Comparison of ENCODE assay signal across 11 cellular contexts in genomic region chr6:72741083-72741482, GRCh38.
"Had no signal": no experiment of that assay in that cellular context is flagged by ENCODE, and none has a peak within 500 bp of the region (broad histone marks: within the 10 kb centered on the region; RNA-seq: fewer than 3 reads in every experiment).

No MANE protein-coding gene starts in this region.

- H3K36me3 Mint-ChIP-seq: type B pancreatic cell had no signal

- ATAC-seq: heart right ventricle had no signal

- H3K27me3 Mint-ChIP-seq: activated CD4-positive, alpha-beta memory T cell treated with anti-CD3 and anti-CD28 coated beads for 36 hours; stimulated activated naive B cell treated with anti-CD40 and anti-IgM and Interleukin-4, amounts not matched to agents 10 μg/mL and 1 μg/mL and 100 μg/mL, for 72 hours; type B pancreatic cell had no signal

- H3K4me3 ChIP-seq: ascending aorta, heart right ventricle had no signal

- H3K9me3 ChIP-seq: ascending aorta, heart right ventricle had no signal

- H3K36me3 ChIP-seq: ascending aorta, heart right ventricle, WERI-Rb-1 had no signal

- DNase-seq: activated CD4-positive, alpha-beta memory T cell treated with anti-CD3 and anti-CD28 coated beads for 36 hours; activated effector memory CD4-positive, alpha-beta T cell treated with anti-CD3 and anti-CD28 coated beads, Interleukin-2, amount 50 U/mL, for 16 hours; activated T-cell treated with anti-CD3 and anti-CD28 coated beads, Interleukin-2, amount 50 U/mL, for 48 hours; dermis blood vessel endothelial cell; endodermal cell; heart right ventricle; retina; stimulated activated naive B cell treated with anti-CD40 and anti-IgM and Interleukin-4, amounts not matched to agents 10 μg/mL and 1 μg/mL and 100 μg/mL, for 72 hours; WERI-Rb-1 had no signal

- H3K27ac Mint-ChIP-seq: activated CD4-positive, alpha-beta memory T cell treated with anti-CD3 and anti-CD28 coated beads for 36 hours; endodermal cell; stimulated activated naive B cell treated with anti-CD40 and anti-IgM and Interleukin-4, amounts not matched to agents 10 μg/mL and 1 μg/mL and 100 μg/mL, for 72 hours; type B pancreatic cell had no signal

- H3K27ac ChIP-seq: ascending aorta, heart right ventricle, WERI-Rb-1 had no signal

- H3K4me3 Mint-ChIP-seq: activated CD4-positive, alpha-beta memory T cell treated with anti-CD3 and anti-CD28 coated beads for 36 hours; endodermal cell; type B pancreatic cell had no signal

- H3K4me1 ChIP-seq: heart right ventricle had no signal

- H3K27me3 ChIP-seq: ascending aorta, heart right ventricle had no signal

- H3K4me1 Mint-ChIP-seq: endodermal cell had no signal

- H3K9me3 Mint-ChIP-seq: activated CD4-positive, alpha-beta memory T cell treated with anti-CD3 and anti-CD28 coated beads for 36 hours; stimulated activated naive B cell treated with anti-CD40 and anti-IgM and Interleukin-4, amounts not matched to agents 10 μg/mL and 1 μg/mL and 100 μg/mL, for 72 hours; type B pancreatic cell had no signal
